ENCODE assay signal across 20 cellular contexts in the genomic region with DNA sequence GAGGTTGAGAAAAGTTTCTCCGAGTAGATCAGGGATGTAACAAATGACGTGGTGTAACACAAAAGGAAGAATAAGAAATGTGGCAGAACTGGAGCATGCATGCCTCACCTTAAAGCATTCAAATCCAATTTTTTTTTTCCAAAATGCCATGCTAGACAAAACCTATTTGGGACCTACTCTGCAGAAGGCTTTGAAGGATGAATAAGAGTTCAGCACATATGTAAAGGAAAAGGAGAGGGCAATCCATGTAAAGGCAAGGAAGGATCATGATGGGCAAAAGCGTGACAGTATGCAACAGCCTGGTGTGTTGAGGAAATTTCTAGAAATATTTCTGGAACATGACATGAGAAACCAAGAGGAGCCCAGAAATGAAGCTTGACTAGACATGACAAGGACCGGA.
"Had no signal": no experiment of that assay in that cellular context is flagged by ENCODE, and none has a peak within 500 bp of the region (broad histone marks: within the 10 kb centered on the region; RNA-seq: fewer than 3 reads in every experiment).

No MANE protein-coding gene starts in this region.

- H3K4me1 ChIP-seq: sigmoid colon, vagina had no signal

- H3K9me3 Mint-ChIP-seq: type B pancreatic cell had no signal

- H3K27me3 Mint-ChIP-seq: activated naive CD8-positive, alpha-beta T cell treated with anti-CD3 and anti-CD28 coated beads, Interleukin-2, amount 10 ng/mL, durations not matched to agents 7 days and 5 days; naive thymus-derived CD4-positive, alpha-beta T cell; type B pancreatic cell had no signal

- H3K4me2 ChIP-seq: smooth muscle cell had no signal

- DNase-seq: activated CD4-positive, alpha-beta T cell treated with anti-CD3 and anti-CD28 coated beads for 1 hour; activated CD4-positive, alpha-beta T cell treated with anti-CD3 and anti-CD28 coated beads, Interleukin-2, amount 50 U/mL, for 4 hours; activated naive CD8-positive, alpha-beta T cell treated with anti-CD3 and anti-CD28 coated beads, Interleukin-2, amount 10 ng/mL, durations not matched to agents 7 days and 5 days; amygdala; cerebellar nuclear complex; gastrocnemius medialis; hippocampal formation; left ventricle myocardium inferior; naive thymus-derived CD4-positive, alpha-beta T cell; retina; sigmoid colon; stimulated activated CD4-positive, alpha-beta T cell treated with anti-CD3 and anti-CD28 coated beads, Interleukin-15, amount 100 ng/mL, for 24 hours; stimulated activated naive CD4-positive, alpha-beta T cell had no signal

- H3K27me3 ChIP-seq: esophagus muscularis mucosa, gastrocnemius medialis, sigmoid colon, vagina had no signal

- ATAC-seq: gastrocnemius medialis; naive thymus-derived CD4-positive, alpha-beta T cell had no signal

- H3K4me3 ChIP-seq: coronary artery, esophagus muscularis mucosa, gastrocnemius medialis, left ventricle myocardium inferior, sigmoid colon, smooth muscle cell, thoracic aorta, vagina had no signal

- H3K27ac Mint-ChIP-seq: activated naive CD8-positive, alpha-beta T cell treated with anti-CD3 and anti-CD28 coated beads, Interleukin-2, amount 10 ng/mL, durations not matched to agents 7 days and 5 days; progenitor cell of endocrine pancreas; type B pancreatic cell had no signal

- H3K4me3 Mint-ChIP-seq: activated naive CD8-positive, alpha-beta T cell treated with anti-CD3 and anti-CD28 coated beads, Interleukin-2, amount 10 ng/mL, durations not matched to agents 7 days and 5 days; naive thymus-derived CD4-positive, alpha-beta T cell; type B pancreatic cell had no signal

- H3K9me3 ChIP-seq: esophagus muscularis mucosa, gastrocnemius medialis, left ventricle myocardium inferior, sigmoid colon, thoracic aorta, vagina had no signal

- H3K27ac ChIP-seq: coronary artery, esophagus muscularis mucosa, gastrocnemius medialis, left ventricle myocardium inferior, sigmoid colon, thoracic aorta, vagina had no signal

- H3K36me3 ChIP-seq: sigmoid colon, thoracic aorta, vagina had no signal

- H3K36me3 Mint-ChIP-seq: type B pancreatic cell had no signal
